Comparison of ENCODE assay signal across 21 cellular contexts in the genomic region with DNA sequence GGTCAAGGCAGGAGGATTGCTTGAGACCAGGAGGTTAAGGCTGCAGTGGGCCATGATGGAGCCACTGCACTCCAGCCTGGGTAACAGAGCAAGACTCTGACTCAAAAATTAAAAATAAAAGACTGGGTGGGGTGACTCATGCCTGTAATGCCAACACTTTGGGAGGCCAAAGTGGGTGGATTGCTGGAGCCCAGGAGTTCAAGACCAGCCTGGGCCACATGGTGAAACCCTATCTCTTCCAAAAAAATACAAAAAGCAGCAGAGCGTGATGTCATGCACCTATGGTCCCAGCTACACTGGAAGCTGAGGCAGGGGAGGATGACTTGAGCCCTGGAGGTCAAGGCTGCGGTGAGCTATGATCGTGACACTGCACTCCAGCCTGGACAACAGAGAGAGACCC.
"Had no signal": no experiment of that assay in that cellular context is flagged by ENCODE, and none has a peak within 500 bp of the region (broad histone marks: within the 10 kb centered on the region; RNA-seq: fewer than 3 reads in every experiment).

No MANE protein-coding gene starts in this region.

- FAIRE-seq: HTR-8/SVneo, RCC 7860 had no signal

- H3K9me2 ChIP-seq: SK-N-SH had no signal

- H3K9me3 ChIP-seq: SK-N-SH had no signal

- H3K4me2 ChIP-seq: SK-N-SH had no signal

- H3K27ac ChIP-seq: HL-60 had no signal

- H3K9ac ChIP-seq: SK-N-SH had no signal

- DNase-seq: KBM-7, MV-4-11, NCI-H1048, NCI-H1105, NCI-H1417, NCI-H1436 treated with DMSO at 0.1 percent for 48 hours, NCI-H1694, NCI-H187 treated with DMSO at 0.1 percent for 48 hours, NCI-H2029 treated with DMSO at 0.1 percent for 48 hours, NCI-H2227 treated with DMSO at 0.1 percent for 48 hours, NCI-H510A, NCI-H524 treated with DMSO at 0.1 percent for 48 hours, NCI-H69, NCI-H774, RPMI8226, SHP77, SK-N-SH, SW 1271 had no signal
